22 cellular contexts compared by ENCODE assay signal in the genomic region with DNA sequence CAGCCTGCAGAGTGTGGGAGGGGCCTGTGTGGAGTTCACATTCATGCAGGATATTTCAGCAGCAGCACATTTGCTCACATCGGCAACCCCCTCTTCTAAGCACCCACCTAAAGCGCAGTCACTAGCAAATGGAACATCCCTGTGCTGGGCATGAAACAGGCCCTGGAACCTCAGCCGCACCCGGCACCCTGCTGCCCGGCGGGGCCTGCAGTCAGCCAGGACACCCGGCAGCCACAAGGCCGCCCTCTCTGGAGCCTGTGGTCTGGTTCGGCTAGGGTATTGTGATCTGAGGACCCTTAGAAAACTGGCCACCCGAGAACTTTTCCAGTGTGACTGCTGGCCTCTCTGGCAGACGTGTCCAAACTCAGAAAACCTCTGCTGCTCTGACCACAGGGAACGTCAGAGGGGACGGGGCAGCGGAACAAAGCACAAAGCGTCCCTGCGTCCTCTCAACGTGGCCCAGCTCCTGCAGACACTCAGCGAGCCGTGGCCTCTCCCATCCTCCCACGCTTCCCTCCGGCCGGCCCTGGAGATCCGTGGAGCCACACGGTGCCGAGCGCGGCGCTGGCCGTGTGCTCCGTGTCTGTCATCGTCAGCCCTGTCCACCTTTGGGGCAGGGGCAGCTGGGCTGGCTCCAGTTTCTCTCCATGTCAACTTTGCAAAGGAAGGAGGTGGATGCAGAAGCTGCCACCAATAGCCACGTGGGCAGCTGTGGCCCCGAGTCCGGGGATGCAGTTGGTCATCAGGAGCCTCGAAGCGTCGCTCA.
DNase-seq lines count a peak whose midpoint lies in the region; ATAC-seq and TF ChIP-seq lines count a peak whose summit lies in the region.
"Had no signal": no experiment of that assay in that cellular context is flagged by ENCODE, and none has a peak within 500 bp of the region (broad histone marks: within the 10 kb centered on the region; RNA-seq: fewer than 3 reads in every experiment).

No MANE protein-coding gene starts in this region.

- intact Hi-C loops in cardiac septum (cut with DNase I), result no loop called here

- H3K23ac ChIP-seq in neuronal stem cell (ENCODE audit: low read depth, low read length, poor library complexity), result peak overlapping the region; percentile 46

- no peak overlapping the region for H3K4me2 ChIP-seq in GM23338
- H3K4me2 ChIP-seq in neuronal stem cell (ENCODE audit: insufficient read depth, low read length, poor library complexity, severe bottlenecking), result no peak overlapping the region
- H3K4me2 ChIP-seq: BLaER1 had no signal

- H3K79me1 ChIP-seq in neuronal stem cell (ENCODE audit: low read depth, low read length), result peaks cover 5% of the 10 kb centered on the region

- H3K27me3 Mint-ChIP-seq in GM23338 (ENCODE audit: insufficient read depth, low read depth, poor library complexity), result no peaks in the 10 kb centered on the region

- peak overlapping the region; percentile 63 for H3K14ac ChIP-seq in neuronal stem cell (ENCODE audit: low read length)

- peak overlapping the region; percentile 86 for H2AK5ac ChIP-seq in neuronal stem cell (ENCODE audit: low read depth, low read length)

- H3K4ac ChIP-seq in neuronal stem cell (ENCODE audit: low read length), result no peak overlapping the region

- no peaks in the 10 kb centered on the region for H3K9me3 Mint-ChIP-seq in GM23338
- H3K9me3 Mint-ChIP-seq: CD14-positive monocyte; CD8-positive, alpha-beta T cell; HFFc6 had no signal

- no peaks in the 10 kb centered on the region for H3K36me3 ChIP-seq in cardiac muscle cell
- no peaks in the 10 kb centered on the region for H3K36me3 ChIP-seq in GM23338 (ENCODE audit: insufficient read depth)
- H3K36me3 ChIP-seq in neuronal stem cell (replicated peaks in 1 of 2; ENCODE audit: control insufficient read depth in 2 of 2, insufficient read depth in 2 of 2, low read length in 2 of 2), result peaks cover 0 to 2% of the 10 kb centered on the region in 2 donors
- H3K36me3 ChIP-seq: BLaER1 had no signal

- H2BK15ac ChIP-seq in neuronal stem cell (ENCODE audit: low read length), result peak overlapping the region; percentile 79

- ATAC-seq in GM23338 (no peak), HG03280 (IDR thresholded peaks at IDR 0.05; ENCODE audit: unreplicated experiment) (no peak), HG03520 (IDR thresholded peaks at IDR 0.05; ENCODE audit: unreplicated experiment) (no peak)
- ATAC-seq: CD8-positive, alpha-beta T cell; GM12878; HCT116 had no signal

- peak overlapping the region; percentile 84 for H2BK120ac ChIP-seq in neuronal stem cell (ENCODE audit: low read depth, low read length)

- H4K8ac ChIP-seq in neuronal stem cell (ENCODE audit: low read depth, low read length), result no peak overlapping the region

- no peaks in the 10 kb centered on the region for H3K9me2 ChIP-seq in GM23338 (ENCODE audit: insufficient read depth)

- no peak for DNase-seq in cardiac muscle cell (ENCODE audit: low read depth in 1 of 2, low spot score in 1 of 2)
- no peak for DNase-seq in cardiac septum (ENCODE audit: low spot score)
- peak; percentile 24 for DNase-seq in GM23338 (ENCODE audit: low spot score)
- DNase-seq in cerebellum (ENCODE audit: low spot score), result peak; percentile 8
- DNase-seq in neuronal stem cell (ENCODE audit: low spot score), result no peak
- DNase-seq in activated CD4-positive, alpha-beta T cell treated with anti-CD3 and anti-CD28 coated beads, Interleukin-2, amount 50 U/mL, for 1 hour, result no peak
- DNase-seq: 8988T, Calu3, DMS 273 treated with DMSO at 0.1 percent for 48 hours, DMS53, DND-41, EL, GM23248, H7, HFFc6 had no signal

- H3K4me3 ChIP-seq in cardiac muscle cell, result no peak overlapping the region
- no peak overlapping the region for H3K4me3 ChIP-seq in GM23338
- H3K4me3 ChIP-seq in neuronal stem cell (ENCODE audit: low read length in 2 of 2), result no peak overlapping the region
- H3K4me3 ChIP-seq: BLaER1, GM12878, GM23248 had no signal

- no peak overlapping the region for H4K91ac ChIP-seq in neuronal stem cell (ENCODE audit: low read depth, low read length, poor library complexity)

- H2BK12ac ChIP-seq in neuronal stem cell (ENCODE audit: low read length), result peak overlapping the region; percentile 77

- H3K27me3 ChIP-seq in cardiac muscle cell (no peaks in the 10 kb centered on the region), GM23338 (ENCODE audit: insufficient read depth) (no peaks in the 10 kb centered on the region), neuronal stem cell (ENCODE audit: control insufficient read depth in 3 of 3, insufficient read depth in 3 of 3, low read depth in 1 of 3, low read length in 3 of 3) (peaks cover 0 to 89% (median 2%) of the 10 kb centered on the region in 3 experiments)

- no peaks in the 10 kb centered on the region for H4K20me1 ChIP-seq in GM23338 (replicated peaks; ENCODE audit: insufficient read depth)

- no peaks in the 10 kb centered on the region for H3K36me3 Mint-ChIP-seq in GM23338 (ENCODE audit: low read depth)
- H3K36me3 Mint-ChIP-seq: CD14-positive monocyte; CD8-positive, alpha-beta T cell had no signal

- peak overlapping the region; percentile 45 for H3K9ac ChIP-seq in neuronal stem cell (ENCODE audit: low read depth, low read length, poor library complexity)
- H3K9ac ChIP-seq: BLaER1, GM23248 had no signal

- H2BK5ac ChIP-seq in neuronal stem cell (ENCODE audit: low read length), result no peak overlapping the region

- TF ChIP-seq CTCF in cardiac muscle cell (IDR thresholded peaks at IDR 0.05; ENCODE audit: low read depth, low read length) (no peak), GM23338 (conservative IDR thresholded peaks at IDR 0.05; ENCODE audit: low read depth in 2 of 2) (no peak)

- no peak overlapping the region for H3K4me3 Mint-ChIP-seq in GM23338
- H3K4me3 Mint-ChIP-seq: CD14-positive monocyte; CD8-positive, alpha-beta T cell; HFFc6 had no signal

- H3K18ac ChIP-seq in neuronal stem cell (ENCODE audit: low read length), result peak overlapping the region; percentile 74

- no peaks in the 10 kb centered on the region for H3F3A ChIP-seq in GM23338 (replicated peaks; ENCODE audit: low read depth)

- H3K9me3 ChIP-seq in cardiac muscle cell (ENCODE audit: low read depth) (no peaks in the 10 kb centered on the region), neuronal stem cell (replicated peaks in 1 of 2; ENCODE audit: control insufficient read depth in 2 of 2, insufficient read depth in 1 of 2, low read depth in 1 of 2, low read length in 2 of 2) (peaks cover 0 to 2% of the 10 kb centered on the region in 2 donors)
- H3K9me3 ChIP-seq: BLaER1 had no signal

- peaks cover 3% of the 10 kb centered on the region; the same call in 2 of the 3 replicates for H3K4me1 Mint-ChIP-seq in GM23338
- H3K4me1 Mint-ChIP-seq: CD14-positive monocyte had no signal

- H3K27ac Mint-ChIP-seq in GM23338, result no peak overlapping the region
- H3K27ac Mint-ChIP-seq: CD14-positive monocyte; CD8-positive, alpha-beta T cell; HFFc6 had no signal

- H3K4me1 ChIP-seq in cardiac muscle cell (ENCODE audit: low read depth) (peaks cover 11% of the 10 kb centered on the region), GM23338 (ENCODE audit: insufficient read depth) (no peaks in the 10 kb centered on the region), neuronal stem cell (ENCODE audit: control insufficient read depth in 2 of 2, insufficient read depth in 1 of 2, low read depth in 1 of 2, low read length in 2 of 2) (peaks cover 0 to 10% of the 10 kb centered on the region in 2 donors)

- H3K79me2 ChIP-seq in GM23338 (replicated peaks; ENCODE audit: insufficient read depth), result no peaks in the 10 kb centered on the region

- H2AFZ ChIP-seq in GM23338 (no peak overlapping the region), neuronal stem cell (ENCODE audit: low read length) (no peak overlapping the region)
- H2AFZ ChIP-seq: GM23248 had no signal

- whole genome bisulfite sequencing in neuronal stem cell (ENCODE audit: extremely low coverage in 2 of 2, insufficient read length in 2 of 2, insufficient replicate concordance in 1 of 2), 2 donors, result no CpG with 5 or more reads among the region's 37 CpGs

- H3K27ac ChIP-seq in cardiac muscle cell (peak overlapping the region; percentile 17), GM23338 (ENCODE audit: low read depth) (no peak overlapping the region), neuronal stem cell (replicated peaks; ENCODE audit: low read length) (no peak overlapping the region)
- H3K27ac ChIP-seq: BLaER1, GM23248 had no signal

TF ChIP-seq in GM23338, 12 proteins besides CTCF, POLR2A, EP300 and RAD21:
- no peak for TF ChIP-seq EZH2 (IDR thresholded peaks at IDR 0.05; ENCODE audit: low read depth, unreplicated experiment)
- TF ChIP-seq ZNF331 (CRISPR knock-in tag; IDR thresholded peaks at IDR 0.05; ENCODE audit: low read depth), result no peak
- TF ChIP-seq POLR2AphosphoS5 (IDR thresholded peaks at IDR 0.05; ENCODE audit: low read depth), result no peak
- no peak for TF ChIP-seq EZH2phosphoT487 (IDR thresholded peaks at IDR 0.05; ENCODE audit: unreplicated experiment)
- no peak for TF ChIP-seq REST (IDR thresholded peaks at IDR 0.05; ENCODE audit: unreplicated experiment)
TF ChIP-seq in GM23338: peak in this region for 0.

Comparison
In these comparisons a context has a peak if more than half of its experiments do, and no peak if none do; other contexts are left out.
1. DNase-seq: peak in GM23338 (single experiment) and cerebellum (single experiment); none in cardiac muscle cell (0 of 2), cardiac septum (single experiment), neuronal stem cell (single experiment) and activated CD4-positive, alpha-beta T cell treated with anti-CD3 and anti-CD28 coated beads, Interleukin-2, amount 50 U/mL, for 1 hour (single experiment).